Comparison of ENCODE assay signal across 17 cellular contexts in genomic region chr11:44865866-44866272, GRCh38.
A peak's percentile ranks its signal among the peaks of the same experiment; 100 is the strongest.
DNase-seq lines count a peak whose midpoint lies in the region; ATAC-seq and TF ChIP-seq lines count a peak whose summit lies in the region.
"Had no signal": no experiment of that assay in that cellular context is flagged by ENCODE, and none has a peak within 500 bp of the region (broad histone marks: within the 10 kb centered on the region; RNA-seq: fewer than 3 reads in every experiment).

No MANE protein-coding gene starts in this region.

- H3K9me3 Mint-ChIP-seq in activated T-helper 2 cell treated with anti-CD3 and anti-CD28 coated beads, Interferon-gamma antibody, Interleukin-2, Interleukin-4, amounts not matched to agents 10 μg/mL and 5 μg/mL and 100 μg/mL, durations not matched to agents 14 hours and 24 hours and 36 hours, result no peaks in the 10 kb centered on the region
- H3K9me3 Mint-ChIP-seq in natural killer cell, result no peaks in the 10 kb centered on the region

- CTCF ChIA-PET in HEK293 (lab: Yijun Ruan, JAX), result interaction anchor here (1.3 kb wide), 2 partner anchors 22 to 29 kb away, joined by 3 to 9 read pairs; no protein-coding TSS in a partner anchor

- no peak overlapping the region for H3K27ac Mint-ChIP-seq in activated T-helper 2 cell treated with anti-CD3 and anti-CD28 coated beads, Interferon-gamma antibody, Interleukin-2, Interleukin-4, amounts not matched to agents 10 μg/mL and 5 μg/mL and 100 μg/mL, durations not matched to agents 14 hours and 24 hours and 36 hours
- no peak overlapping the region for H3K27ac Mint-ChIP-seq in natural killer cell
- H3K27ac Mint-ChIP-seq: activated naive CD8-positive, alpha-beta T cell treated with anti-CD3 and anti-CD28 coated beads for 36 hours had no signal

- no peaks in the 10 kb centered on the region for H3K79me2 ChIP-seq in osteoblast (ENCODE audit: insufficient read depth, low read length)

- no peaks in the 10 kb centered on the region for H3K36me3 ChIP-seq in HEK293 (ENCODE audit: control insufficient read depth in 2 of 2, insufficient read depth in 1 of 2, low read length in 2 of 2)
- no peaks in the 10 kb centered on the region for H3K36me3 ChIP-seq in osteoblast (ENCODE audit: insufficient read depth, low read length)
- H3K36me3 ChIP-seq in mucosa of descending colon (ENCODE audit: low read depth), result no peaks in the 10 kb centered on the region
- H3K36me3 ChIP-seq: BLaER1 treated with 17β-estradiol and CSF1 and Interleukin-3, amounts not matched to agents 10 nM and 100 nM; gastrocnemius medialis had no signal

- no peak overlapping the region for H3K4me2 ChIP-seq in osteoblast (ENCODE audit: insufficient read depth, low read length)
- H3K4me2 ChIP-seq: BLaER1 treated with 17β-estradiol and CSF1 and Interleukin-3, amounts not matched to agents 10 nM and 100 nM had no signal

- POLR2A ChIA-PET in HEK293 (lab: Yijun Ruan, JAX), result no interaction called here

- no peaks in the 10 kb centered on the region for H4K20me1 ChIP-seq in osteoblast (ENCODE audit: insufficient read depth, low read length)

- H3K27me3 Mint-ChIP-seq in activated T-helper 2 cell treated with anti-CD3 and anti-CD28 coated beads, Interferon-gamma antibody, Interleukin-2, Interleukin-4, amounts not matched to agents 10 μg/mL and 5 μg/mL and 100 μg/mL, durations not matched to agents 14 hours and 24 hours and 36 hours (ENCODE audit: low read depth), result peaks cover 51% of the 10 kb centered on the region
- H3K27me3 Mint-ChIP-seq in natural killer cell (ENCODE audit: low read depth in 2 of 2), result peaks cover 51 to 73% of the 10 kb centered on the region in 2 donors

- H3K4me3 Mint-ChIP-seq in activated T-helper 2 cell treated with anti-CD3 and anti-CD28 coated beads, Interferon-gamma antibody, Interleukin-2, Interleukin-4, amounts not matched to agents 10 μg/mL and 5 μg/mL and 100 μg/mL, durations not matched to agents 14 hours and 24 hours and 36 hours (ENCODE audit: low read depth), result no peak overlapping the region
- no peak overlapping the region for H3K4me3 Mint-ChIP-seq in natural killer cell
- H3K4me3 Mint-ChIP-seq: activated naive CD8-positive, alpha-beta T cell treated with anti-CD3 and anti-CD28 coated beads for 36 hours had no signal

- DNase-seq in NCI-H69 (lab: John Stamatoyannopoulos, UW) (peak; percentile 73), Right ventricle myocardium superior (peak; percentile 83), osteoblast (ENCODE audit: insufficient read length, low spot score, missing footprints) (peak; percentile 69), natural killer cell (no peak), mucosa of descending colon (no peak)
- DNase-seq in activated T-helper 2 cell treated with anti-CD3 and anti-CD28 coated beads, Interferon-gamma antibody, Interleukin-2, Interleukin-4, amounts not matched to agents 10 μg/mL and 5 μg/mL and 100 μg/mL, durations not matched to agents 14 hours and 24 hours and 36 hours (ENCODE audit: low spot score), result no peak
- DNase-seq: activated naive CD8-positive, alpha-beta T cell treated with anti-CD3 and anti-CD28 coated beads for 36 hours; activated T-cell treated with anti-CD3 and anti-CD28 coated beads for 4 hours; central memory CD4-positive, alpha-beta T cell; gastrocnemius medialis; NCI-H526 treated with DMSO at 0.1 percent for 48 hours; psoas muscle; stimulated activated CD4-positive, alpha-beta T cell treated with anti-CD3 and anti-CD28 coated beads, Interleukin-2, amount 100 ng/mL, for 24 hours; trophoblast cell had no signal

- ATAC-seq in Right ventricle myocardium superior (ENCODE audit: poor library complexity), result peak; percentile 72
- ATAC-seq in natural killer cell, result no peak
- ATAC-seq in mucosa of descending colon, result no peak
- ATAC-seq in GM21529 (IDR thresholded peaks at IDR 0.05; ENCODE audit: unreplicated experiment), result no peak
- ATAC-seq: gastrocnemius medialis, psoas muscle had no signal

- H3K27ac ChIP-seq in HEK293 (ENCODE audit: extremely low read depth, low read depth, low read length), result no peak overlapping the region
- H3K27ac ChIP-seq in osteoblast (ENCODE audit: low read depth, low read length), result no peak overlapping the region
- H3K27ac ChIP-seq: BLaER1 treated with 17β-estradiol and CSF1 and Interleukin-3, amounts not matched to agents 10 nM and 100 nM; gastrocnemius medialis; psoas muscle had no signal

- intact Hi-C loops in Right ventricle myocardium superior (cut with DNase I) (no loop called here), natural killer cell (cut with micrococcal nuclease) (no loop called here), mucosa of descending colon (cut with DNase I, micrococcal nuclease) (no loop called here)
- intact Hi-C loops in activated T-helper 2 cell treated with anti-CD3 and anti-CD28 coated beads, Interferon-gamma antibody, Interleukin-2, Interleukin-4, amounts not matched to agents 10 μg/mL and 5 μg/mL and 100 μg/mL, durations not matched to agents 14 hours and 24 hours and 36 hours (cut with micrococcal nuclease), result no loop called here

- H3K9me3 ChIP-seq in HEK293 (ENCODE audit: control insufficient read depth, insufficient read depth, low read depth, low read length), result no peaks in the 10 kb centered on the region
- no peaks in the 10 kb centered on the region for H3K9me3 ChIP-seq in osteoblast (ENCODE audit: low read depth, low read length)
- H3K9me3 ChIP-seq in mucosa of descending colon, result no peaks in the 10 kb centered on the region
- H3K9me3 ChIP-seq: gastrocnemius medialis, psoas muscle had no signal

- H3K4me1 Mint-ChIP-seq in activated T-helper 2 cell treated with anti-CD3 and anti-CD28 coated beads, Interferon-gamma antibody, Interleukin-2, Interleukin-4, amounts not matched to agents 10 μg/mL and 5 μg/mL and 100 μg/mL, durations not matched to agents 14 hours and 24 hours and 36 hours (ENCODE audit: low read depth), result peaks cover 19% of the 10 kb centered on the region
- H3K4me1 Mint-ChIP-seq in natural killer cell, result peaks cover 33 to 44% of the 10 kb centered on the region in 2 donors

- H3K27me3 ChIP-seq in osteoblast (ENCODE audit: insufficient read depth, low read length), result no peaks in the 10 kb centered on the region
- H3K27me3 ChIP-seq: gastrocnemius medialis had no signal

- H3K36me3 Mint-ChIP-seq in activated T-helper 2 cell treated with anti-CD3 and anti-CD28 coated beads, Interferon-gamma antibody, Interleukin-2, Interleukin-4, amounts not matched to agents 10 μg/mL and 5 μg/mL and 100 μg/mL, durations not matched to agents 14 hours and 24 hours and 36 hours (ENCODE audit: low read depth), result no peaks in the 10 kb centered on the region
- no peaks in the 10 kb centered on the region for H3K36me3 Mint-ChIP-seq in natural killer cell

- H2AFZ ChIP-seq in osteoblast (ENCODE audit: low read length), result no peak overlapping the region

- TF ChIP-seq CTCF in HEK293 (tag by site-specific recombination; IDR thresholded peaks at IDR 0.05) (no peak), osteoblast (IDR thresholded peaks at IDR 0.05; ENCODE audit: extremely low read depth, low read depth, low read length) (no peak), natural killer cell (IDR thresholded peaks at IDR 0.05) (no peak), mucosa of descending colon (IDR thresholded peaks at IDR 0.05) (no peak)

- no peak overlapping the region for H3K4me3 ChIP-seq in HEK293 (ENCODE audit: low read depth, low read length)
- H3K4me3 ChIP-seq in osteoblast (ENCODE audit: insufficient read depth, low read length), result no peak overlapping the region
- no peak overlapping the region for H3K4me3 ChIP-seq in mucosa of descending colon
- H3K4me3 ChIP-seq: BLaER1 treated with 17β-estradiol and CSF1 and Interleukin-3, amounts not matched to agents 10 nM and 100 nM; gastrocnemius medialis; psoas muscle had no signal

- H3K4me1 ChIP-seq in HEK293 (ENCODE audit: control insufficient read depth, insufficient read depth, low read length) (peaks cover 10% of the 10 kb centered on the region), osteoblast (ENCODE audit: insufficient read depth, low read length) (peaks cover 27% of the 10 kb centered on the region), mucosa of descending colon (ENCODE audit: low read depth) (peaks cover 2% of the 10 kb centered on the region)
- H3K4me1 ChIP-seq: gastrocnemius medialis, psoas muscle had no signal

TF ChIP-seq in HEK293, 187 proteins besides CTCF, POLR2A, EP300 and RAD21:
- TF ChIP-seq ZIC2 (tag by site-specific recombination; IDR thresholded peaks at IDR 0.05) (peak; percentile 69), ZNF302 (tag by site-specific recombination; IDR thresholded peaks at IDR 0.05; ENCODE audit: low read depth) (no peak), ZNF626 (tag by site-specific recombination; IDR thresholded peaks at IDR 0.05) (no peak), ZNF398 (tag by site-specific recombination; IDR thresholded peaks at IDR 0.05) (no peak)

Comparison
In these comparisons a context has a peak if more than half of its experiments do, and no peak if none do; other contexts are left out.
1. DNase-seq: peak in NCI-H69 (single experiment), Right ventricle myocardium superior (single experiment) and osteoblast (single experiment); none in activated T-helper 2 cell treated with anti-CD3 and anti-CD28 coated beads, Interferon-gamma antibody, Interleukin-2, Interleukin-4, amounts not matched to agents 10 μg/mL and 5 μg/mL and 100 μg/mL, durations not matched to agents 14 hours and 24 hours and 36 hours (single experiment), natural killer cell (single experiment) and mucosa of descending colon (0 of 3).